ENCODE assay signal across 1 cellular context in the genomic region with DNA sequence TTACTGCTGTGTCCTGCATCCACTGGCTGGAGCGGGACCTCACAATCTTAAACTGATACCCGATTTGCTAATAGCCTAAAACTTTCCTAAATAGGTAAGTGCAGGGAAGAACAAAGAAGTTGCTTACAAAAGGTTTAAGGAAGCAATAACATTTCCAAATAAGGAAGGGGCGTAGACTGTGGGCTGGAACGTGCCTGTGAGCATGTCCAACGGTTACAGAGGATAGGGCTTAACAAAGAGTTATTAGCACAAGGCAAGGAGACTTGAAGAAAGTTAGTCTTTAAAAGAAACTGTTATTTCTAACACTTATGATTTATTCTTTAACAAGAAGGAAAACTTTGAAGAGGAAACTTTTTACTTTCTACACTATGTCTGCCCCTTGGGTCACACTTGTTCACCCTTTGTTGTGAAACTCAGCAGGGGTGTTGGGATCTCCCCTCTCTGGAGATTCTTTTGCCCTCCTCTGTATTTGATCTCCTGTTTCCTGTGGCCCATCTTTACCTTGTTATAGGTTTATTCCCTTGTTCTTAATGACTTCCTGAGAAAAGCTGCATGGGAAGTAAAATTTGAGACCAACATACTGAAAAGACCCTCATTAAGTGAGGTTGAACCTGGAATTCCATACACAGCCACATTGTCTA.
TF ChIP-seq lines count a peak whose summit lies in the region.

No MANE protein-coding gene starts in this region.

TF ChIP-seq in K562, 482 proteins besides CTCF, POLR2A, EP300 and RAD21:
- TF ChIP-seq MCM3 (IDR thresholded peaks at IDR 0.05): no peak
- TF ChIP-seq, protein P1, sequence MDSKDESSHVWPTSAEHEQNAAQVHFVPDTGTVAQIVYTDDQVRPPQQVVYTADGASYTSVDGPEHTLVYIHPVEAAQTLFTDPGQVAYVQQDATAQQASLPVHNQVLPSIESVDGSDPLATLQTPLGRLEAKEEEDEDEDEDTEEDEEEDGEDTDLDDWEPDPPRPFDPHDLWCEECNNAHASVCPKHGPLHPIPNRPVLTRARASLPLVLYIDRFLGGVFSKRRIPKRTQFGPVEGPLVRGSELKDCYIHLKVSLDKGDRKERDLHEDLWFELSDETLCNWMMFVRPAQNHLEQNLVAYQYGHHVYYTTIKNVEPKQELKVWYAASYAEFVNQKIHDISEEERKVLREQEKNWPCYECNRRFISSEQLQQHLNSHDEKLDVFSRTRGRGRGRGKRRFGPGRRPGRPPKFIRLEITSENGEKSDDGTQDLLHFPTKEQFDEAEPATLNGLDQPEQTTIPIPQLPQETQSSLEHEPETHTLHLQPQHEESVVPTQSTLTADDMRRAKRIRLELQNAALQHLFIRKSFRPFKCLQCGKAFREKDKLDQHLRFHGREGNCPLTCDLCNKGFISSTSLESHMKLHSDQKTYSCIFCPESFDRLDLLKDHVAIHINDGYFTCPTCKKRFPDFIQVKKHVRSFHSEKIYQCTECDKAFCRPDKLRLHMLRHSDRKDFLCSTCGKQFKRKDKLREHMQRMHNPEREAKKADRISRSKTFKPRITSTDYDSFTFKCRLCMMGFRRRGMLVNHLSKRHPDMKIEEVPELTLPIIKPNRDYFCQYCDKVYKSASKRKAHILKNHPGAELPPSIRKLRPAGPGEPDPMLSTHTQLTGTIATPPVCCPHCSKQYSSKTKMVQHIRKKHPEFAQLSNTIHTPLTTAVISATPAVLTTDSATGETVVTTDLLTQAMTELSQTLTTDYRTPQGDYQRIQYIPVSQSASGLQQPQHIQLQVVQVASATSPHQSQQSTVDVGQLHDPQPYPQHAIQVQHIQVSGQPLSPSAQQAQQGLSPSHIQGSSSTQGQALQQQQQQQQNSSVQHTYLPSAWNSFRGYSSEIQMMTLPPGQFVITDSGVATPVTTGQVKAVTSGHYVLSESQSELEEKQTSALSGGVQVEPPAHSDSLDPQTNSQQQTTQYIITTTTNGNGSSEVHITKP (IDR thresholded peaks at IDR 0.05; ENCODE audit: partially characterized antibody): peak; percentile 14
